In genomic region chr15:52652286-52652685, GRCh38 we compare ENCODE assay signal across 1 cellular context.
TF ChIP-seq lines count a peak whose summit lies in the region.

No MANE protein-coding gene starts in this region.

TF ChIP-seq in K562, 482 proteins besides CTCF, POLR2A, EP300 and RAD21 (continued from another document):
- TF ChIP-seq PRDM10 (IDR thresholded peaks at IDR 0.05; ENCODE audit: partially characterized antibody) = peak; percentile 66
- TF ChIP-seq ARID4B (CRISPR knock-in tag; IDR thresholded peaks at IDR 0.05) = no peak
- no peak for TF ChIP-seq MITF (IDR thresholded peaks at IDR 0.05)
TF ChIP-seq in K562: peak in this region for 2.
